Comparison of ENCODE assay signal across 27 cellular contexts in genomic region chr2:73528688-73529087, GRCh38.
"Had no signal": no experiment of that assay in that cellular context is flagged by ENCODE, and none has a peak within 500 bp of the region (broad histone marks: within the 10 kb centered on the region; RNA-seq: fewer than 3 reads in every experiment).

No MANE protein-coding gene starts in this region.

- FAIRE-seq: colon, endometrium, islet of Langerhans, keratinocyte had no signal

- H3K4me3 ChIP-seq: coronary artery, dorsolateral prefrontal cortex, esophagus squamous epithelium, gastrocnemius medialis, heart right ventricle, left lung, lower lobe of right lung, mucosa of descending colon had no signal

- H3K27ac ChIP-seq: coronary artery, dorsolateral prefrontal cortex, epithelial cell of prostate, esophagus squamous epithelium, gastrocnemius medialis, heart right ventricle, left lung, lower lobe of right lung had no signal

- H3K4me3 Mint-ChIP-seq: mesothelial cell of epicardium had no signal

- H3K4me1 Mint-ChIP-seq: mesothelial cell of epicardium had no signal

- H3K4me1 ChIP-seq: esophagus squamous epithelium, gastrocnemius medialis, heart right ventricle, left lung, lower lobe of right lung had no signal

- DNase-seq: dermis blood vessel endothelial cell; dorsolateral prefrontal cortex; effector CD4-positive, alpha-beta T cell; effector memory CD4-positive, alpha-beta T cell; erythroblast; esophagus squamous epithelium; foreskin fibroblast; foreskin melanocyte; gastrocnemius medialis; glutamatergic neuron; head of caudate nucleus; heart right ventricle; hippocampal formation; left cardiac atrium; left lung; left ventricle myocardium superior; lower lobe of right lung; mesenchymal stem cell; mucosa of descending colon had no signal

- H3K27me3 ChIP-seq: dorsolateral prefrontal cortex, esophagus squamous epithelium, gastrocnemius medialis, heart right ventricle, left lung had no signal

- H3K27ac Mint-ChIP-seq: mesothelial cell of epicardium had no signal

- ATAC-seq: esophagus mucosa, gastrocnemius medialis, heart right ventricle, left cardiac atrium, left lung, left ventricle myocardium superior, lower lobe of right lung, mucosa of descending colon had no signal
